ENCODE assay signal across 24 cellular contexts in the genomic region with DNA sequence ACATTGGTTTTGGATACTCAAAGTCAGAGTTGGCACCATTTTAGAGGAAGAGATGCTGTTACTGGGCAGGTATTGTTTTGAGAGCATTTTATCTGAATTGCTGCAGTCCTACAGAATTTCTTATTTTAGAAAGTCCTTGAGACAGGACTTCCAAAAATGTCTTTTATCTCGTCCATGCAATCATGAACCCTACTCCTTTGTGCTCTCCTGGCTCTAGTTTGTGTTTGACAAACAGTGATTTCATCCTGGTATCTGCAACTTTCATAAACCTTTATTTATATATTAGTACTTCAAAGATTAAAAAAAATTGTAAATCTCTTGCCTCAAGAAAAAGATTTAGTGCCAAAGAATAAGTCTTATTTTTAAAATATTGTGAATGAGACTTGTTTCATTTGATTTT. TPM values are rescaled to one million over a fixed set of nuclear protein-coding genes. Genes with fewer than 3 reads are reported as not detected.
"Had no signal": no experiment of that assay in that cellular context is flagged by ENCODE, and none has a peak within 500 bp of the region (broad histone marks: within the 10 kb centered on the region; RNA-seq: fewer than 3 reads in every experiment).

No MANE protein-coding gene starts in this region.

- H3K36me3 ChIP-seq: breast epithelium, WERI-Rb-1 had no signal

- H3K4me2 ChIP-seq: SK-N-SH had no signal

- H3K4me1 ChIP-seq: breast epithelium had no signal

- DNase-seq: activated CD4-positive, alpha-beta T cell treated with anti-CD3 and anti-CD28 coated beads for 36 hours; activated CD8-positive, alpha-beta memory T cell treated with anti-CD3 and anti-CD28 coated beads, Interleukin-2, amount 50 U/mL, for 4 hours; activated CD8-positive, alpha-beta T cell treated with anti-CD3 and anti-CD28 coated beads for 36 hours; activated gamma-delta T cell treated with Interleukin-2 at 50 U/mL for 16 hours; activated naive CD4-positive, alpha-beta T cell treated with anti-CD3 and anti-CD28 coated beads, Interleukin-2, amount 10 ng/mL, durations not matched to agents 7 days and 5 days; activated naive CD8-positive, alpha-beta T cell treated with anti-CD3 and anti-CD28 coated beads for 36 hours; activated T-cell treated with anti-CD3 and anti-CD28 coated beads, Interleukin-2, amount 50 U/mL, for 72 hours; anterior cingulate cortex; Karpas-422; MM.1S; NCI-H1105; NCI-H1436; NCI-H1694 treated with DMSO at 0.1 percent for 48 hours; NCI-H2029 treated with DMSO at 0.1 percent for 48 hours; NCI-H510A treated with DMSO at 0.1 percent for 48 hours; PC-3; SK-N-SH; T-helper 1 cell; WERI-Rb-1 had no signal

- H3K27ac ChIP-seq: breast epithelium, WERI-Rb-1 had no signal

- H3K27ac Mint-ChIP-seq: activated CD4-positive, alpha-beta T cell treated with anti-CD3 and anti-CD28 coated beads for 36 hours; activated CD8-positive, alpha-beta T cell treated with anti-CD3 and anti-CD28 coated beads for 36 hours; activated naive CD4-positive, alpha-beta T cell treated with anti-CD3 and anti-CD28 coated beads, Interleukin-2, amount 10 ng/mL, durations not matched to agents 7 days and 5 days; activated naive CD8-positive, alpha-beta T cell treated with anti-CD3 and anti-CD28 coated beads for 36 hours; activated T-cell treated with anti-CD3 and anti-CD28 coated beads, Interleukin-2, amount 50 U/mL, for 72 hours; activated T-helper 2 cell treated with anti-CD3 and anti-CD28 coated beads, Interferon-gamma antibody, Interleukin-2, Interleukin-4, amounts not matched to agents 10 μg/mL and 5 μg/mL and 100 μg/mL, durations not matched to agents 14 hours and 24 hours and 36 hours had no signal

- H3K9me3 Mint-ChIP-seq: activated CD8-positive, alpha-beta T cell treated with anti-CD3 and anti-CD28 coated beads for 36 hours; activated naive CD4-positive, alpha-beta T cell treated with anti-CD3 and anti-CD28 coated beads, Interleukin-2, amount 10 ng/mL, durations not matched to agents 7 days and 5 days; activated naive CD8-positive, alpha-beta T cell treated with anti-CD3 and anti-CD28 coated beads for 36 hours; activated T-cell treated with anti-CD3 and anti-CD28 coated beads, Interleukin-2, amount 50 U/mL, for 72 hours; activated T-helper 2 cell treated with anti-CD3 and anti-CD28 coated beads, Interferon-gamma antibody, Interleukin-2, Interleukin-4, amounts not matched to agents 10 μg/mL and 5 μg/mL and 100 μg/mL, durations not matched to agents 14 hours and 24 hours and 36 hours; central memory CD8-positive, alpha-beta T cell had no signal

- H3K4me3 ChIP-seq: breast epithelium, K562 had no signal

- ATAC-seq: activated CD4-positive, alpha-beta T cell treated with anti-CD3 and anti-CD28 coated beads for 36 hours; activated CD8-positive, alpha-beta T cell treated with anti-CD3 and anti-CD28 coated beads for 36 hours; activated T-cell treated with anti-CD3 and anti-CD28 coated beads, Interleukin-2, amount 50 U/mL, for 72 hours; K562; PC-3 had no signal

- H3K27me3 ChIP-seq: breast epithelium had no signal

- H3K9me3 ChIP-seq: breast epithelium, SK-N-SH had no signal

- H3K27me3 Mint-ChIP-seq: activated CD4-positive, alpha-beta T cell treated with anti-CD3 and anti-CD28 coated beads for 36 hours; activated CD8-positive, alpha-beta T cell treated with anti-CD3 and anti-CD28 coated beads for 36 hours had no signal

- H3K4me3 Mint-ChIP-seq: activated CD4-positive, alpha-beta T cell treated with anti-CD3 and anti-CD28 coated beads for 36 hours; activated CD8-positive, alpha-beta T cell treated with anti-CD3 and anti-CD28 coated beads for 36 hours; activated naive CD4-positive, alpha-beta T cell treated with anti-CD3 and anti-CD28 coated beads, Interleukin-2, amount 10 ng/mL, durations not matched to agents 7 days and 5 days; activated naive CD8-positive, alpha-beta T cell treated with anti-CD3 and anti-CD28 coated beads for 36 hours; activated T-cell treated with anti-CD3 and anti-CD28 coated beads, Interleukin-2, amount 50 U/mL, for 72 hours; central memory CD8-positive, alpha-beta T cell had no signal

- FAIRE-seq: K562 had no signal

RNA-seq across cellular contexts. Expression of a gene that starts 12.9 kb away (rescaled TPM):
- total RNA-seq: activated CD4-positive, alpha-beta T cell treated with anti-CD3 and anti-CD28 coated beads for 36 hours; activated CD8-positive, alpha-beta T cell treated with anti-CD3 and anti-CD28 coated beads for 36 hours; activated naive CD8-positive, alpha-beta T cell treated with anti-CD3 and anti-CD28 coated beads for 36 hours; activated T-cell treated with anti-CD3 and anti-CD28 coated beads, Interleukin-2, amount 50 U/mL, for 72 hours; activated T-helper 2 cell treated with anti-CD3 and anti-CD28 coated beads, Interferon-gamma antibody, Interleukin-2, Interleukin-4, amounts not matched to agents 10 μg/mL and 5 μg/mL and 100 μg/mL, durations not matched to agents 14 hours and 24 hours and 36 hours; breast epithelium; K562; PC-3; T-helper 2 cell treated with Interferon-gamma antibody and Interleukin-4, amounts not matched to agents 100 ng/mL and 5 ng/mL, for 36 hours had no signal
- polyA plus RNA-seq: K562, SK-N-SH had no signal
